Comparison of ENCODE assay signal across 14 cellular contexts in genomic region chr10:132914732-132915131, GRCh38. TPM values are rescaled to one million over a fixed set of nuclear protein-coding genes. Genes with fewer than 3 reads are reported as not detected.
"Had no signal": no experiment of that assay in that cellular context is flagged by ENCODE, and none has a peak within 500 bp of the region (broad histone marks: within the 10 kb centered on the region; RNA-seq: fewer than 3 reads in every experiment).

No MANE protein-coding gene starts in this region.

- ATAC-seq: activated CD8-positive, alpha-beta memory T cell treated with anti-CD3 and anti-CD28 coated beads, Interleukin-2, amount 10 ng/mL, durations not matched to agents 7 days and 5 days had no signal

- H3K36me3 ChIP-seq: breast epithelium, esophagus squamous epithelium, ovary, tibial artery had no signal

- H3K4me1 ChIP-seq: breast epithelium, esophagus squamous epithelium, tibial artery had no signal

- DNase-seq: activated CD4-positive, alpha-beta T cell treated with anti-CD3 and anti-CD28 coated beads for 1 hour; activated CD4-positive, alpha-beta T cell treated with anti-CD3 and anti-CD28 coated beads, Interleukin-2, amount 50 U/mL, for 48 hours; activated CD8-positive, alpha-beta memory T cell treated with anti-CD3 and anti-CD28 coated beads, Interleukin-2, amount 10 ng/mL, durations not matched to agents 7 days and 5 days; activated gamma-delta T cell; activated T-cell treated with anti-CD3 and anti-CD28 coated beads, Interleukin-2, amount 50 U/mL, for 24 hours; esophagus squamous epithelium; foreskin fibroblast; mesenchymal stem cell; nephron progenitor cell; tibial artery had no signal

- H3K27me3 ChIP-seq: breast epithelium, ovary had no signal

- H3K4me3 ChIP-seq: breast epithelium, esophagus squamous epithelium, ovary, tibial artery had no signal

- H3K9me3 ChIP-seq: breast epithelium, esophagus squamous epithelium, ovary, tibial artery had no signal

- H3K27ac ChIP-seq: breast epithelium, esophagus squamous epithelium, ovary, tibial artery had no signal

RNA-seq across cellular contexts. Expression of gene CFAP46, which starts 27.6 kb away (rescaled TPM):
- total RNA-seq: activated CD8-positive, alpha-beta memory T cell treated with anti-CD3 and anti-CD28 coated beads, Interleukin-2, amount 10 ng/mL, durations not matched to agents 7 days and 5 days; skeletal muscle tissue had no signal
- polyA plus RNA-seq: aorta had no signal
